Comparison of ENCODE assay signal across 1 cellular context in genomic region chr10:106473129-106473528, GRCh38.
TF ChIP-seq lines count a peak whose summit lies in the region.

No MANE protein-coding gene starts in this region.

TF ChIP-seq in HEK293, 187 proteins besides CTCF, POLR2A, EP300 and RAD21 (continued from another document):
- TF ChIP-seq, protein P1, sequence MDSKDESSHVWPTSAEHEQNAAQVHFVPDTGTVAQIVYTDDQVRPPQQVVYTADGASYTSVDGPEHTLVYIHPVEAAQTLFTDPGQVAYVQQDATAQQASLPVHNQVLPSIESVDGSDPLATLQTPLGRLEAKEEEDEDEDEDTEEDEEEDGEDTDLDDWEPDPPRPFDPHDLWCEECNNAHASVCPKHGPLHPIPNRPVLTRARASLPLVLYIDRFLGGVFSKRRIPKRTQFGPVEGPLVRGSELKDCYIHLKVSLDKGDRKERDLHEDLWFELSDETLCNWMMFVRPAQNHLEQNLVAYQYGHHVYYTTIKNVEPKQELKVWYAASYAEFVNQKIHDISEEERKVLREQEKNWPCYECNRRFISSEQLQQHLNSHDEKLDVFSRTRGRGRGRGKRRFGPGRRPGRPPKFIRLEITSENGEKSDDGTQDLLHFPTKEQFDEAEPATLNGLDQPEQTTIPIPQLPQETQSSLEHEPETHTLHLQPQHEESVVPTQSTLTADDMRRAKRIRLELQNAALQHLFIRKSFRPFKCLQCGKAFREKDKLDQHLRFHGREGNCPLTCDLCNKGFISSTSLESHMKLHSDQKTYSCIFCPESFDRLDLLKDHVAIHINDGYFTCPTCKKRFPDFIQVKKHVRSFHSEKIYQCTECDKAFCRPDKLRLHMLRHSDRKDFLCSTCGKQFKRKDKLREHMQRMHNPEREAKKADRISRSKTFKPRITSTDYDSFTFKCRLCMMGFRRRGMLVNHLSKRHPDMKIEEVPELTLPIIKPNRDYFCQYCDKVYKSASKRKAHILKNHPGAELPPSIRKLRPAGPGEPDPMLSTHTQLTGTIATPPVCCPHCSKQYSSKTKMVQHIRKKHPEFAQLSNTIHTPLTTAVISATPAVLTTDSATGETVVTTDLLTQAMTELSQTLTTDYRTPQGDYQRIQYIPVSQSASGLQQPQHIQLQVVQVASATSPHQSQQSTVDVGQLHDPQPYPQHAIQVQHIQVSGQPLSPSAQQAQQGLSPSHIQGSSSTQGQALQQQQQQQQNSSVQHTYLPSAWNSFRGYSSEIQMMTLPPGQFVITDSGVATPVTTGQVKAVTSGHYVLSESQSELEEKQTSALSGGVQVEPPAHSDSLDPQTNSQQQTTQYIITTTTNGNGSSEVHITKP (tag by site-specific recombination; IDR thresholded peaks at IDR 0.05) = no peak
TF ChIP-seq in HEK293: peak in this region for 20.
